35 cellular contexts compared by ENCODE assay signal in genomic region chr6:118083711-118084110, GRCh38.
"Had no signal": no experiment of that assay in that cellular context is flagged by ENCODE, and none has a peak within 500 bp of the region (broad histone marks: within the 10 kb centered on the region; RNA-seq: fewer than 3 reads in every experiment).

No MANE protein-coding gene starts in this region.

- H3K36me3 ChIP-seq: MG63 had no signal

- DNase-seq: Karpas-422, Kasumi-1, MG63, MM.1S, MV-4-11, NCI-H1048, NCI-H1092, NCI-H1092 treated with DMSO at 0.1 percent for 48 hours, NCI-H1105, NCI-H1105 treated with DMSO at 0.1 percent for 48 hours, NCI-H1417, NCI-H1417 treated with DMSO at 0.1 percent for 48 hours, NCI-H1436, NCI-H1436 treated with DMSO at 0.1 percent for 48 hours, NCI-H146, NCI-H1694, NCI-H1694 treated with DMSO at 0.1 percent for 48 hours, NCI-H187, NCI-H187 treated with DMSO at 0.1 percent for 48 hours, NCI-H1930, NCI-H2029, NCI-H2029 treated with DMSO at 0.1 percent for 48 hours, NCI-H2081, NCI-H2081 treated with DMSO at 0.1 percent for 48 hours, NCI-H2107, NCI-H2171, NCI-H2171 treated with DMSO at 0.1 percent for 48 hours, NCI-H2227 treated with DMSO at 0.1 percent for 48 hours, NCI-H226, NCI-H345, NCI-H446, NCI-H446 treated with DMSO at 0.1 percent for 48 hours, NCI-H510A, NCI-H510A treated with DMSO at 0.1 percent for 48 hours, NCI-H524 had no signal

- H3K9me3 ChIP-seq: MG63 had no signal

- H3K4me3 ChIP-seq: MG63 had no signal
